13 cellular contexts compared by ENCODE assay signal in the genomic region with DNA sequence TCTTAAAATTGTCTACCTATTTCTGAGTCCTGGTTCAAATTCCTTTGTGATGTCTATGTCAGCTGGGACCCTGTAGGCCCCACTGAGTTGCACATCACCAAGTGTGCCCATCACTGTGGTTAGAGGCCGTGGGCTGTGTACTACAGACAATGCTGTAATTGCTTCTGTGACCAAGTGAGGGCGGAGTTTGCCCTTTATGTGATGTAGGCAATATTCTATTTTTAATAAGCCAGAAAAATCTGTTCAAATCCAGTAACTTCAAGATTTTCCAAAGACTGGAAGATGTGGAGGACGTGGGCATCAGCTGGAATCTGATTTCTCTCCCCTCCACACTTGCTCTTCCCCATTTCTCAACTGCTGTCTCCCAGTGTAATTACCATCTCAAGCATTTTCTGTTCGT.
DNase-seq lines count a peak whose midpoint lies in the region; ATAC-seq and TF ChIP-seq lines count a peak whose summit lies in the region.
"Had no signal": no experiment of that assay in that cellular context is flagged by ENCODE, and none has a peak within 500 bp of the region (broad histone marks: within the 10 kb centered on the region; RNA-seq: fewer than 3 reads in every experiment).

No MANE protein-coding gene starts in this region.

- peak overlapping the region; percentile 59 to 79 for H3K27ac ChIP-seq in right atrium auricular region
- H3K27ac ChIP-seq in VCaP, result no peak overlapping the region
- peak overlapping the region; percentile 75 for H3K27ac ChIP-seq in mesodermal cell (ENCODE audit: low read depth, low read length, severe bottlenecking)
- peak overlapping the region; percentile 83 to 92 for H3K27ac ChIP-seq in uterus
- H3K27ac ChIP-seq in dorsolateral prefrontal cortex, result peak overlapping the region in 13 of 59 donors; percentile 3 to 70 (median 43)
- H3K27ac ChIP-seq in ascending aorta, result no peak overlapping the region
- H3K27ac ChIP-seq: BLaER1 treated with 17β-estradiol and CSF1 and Interleukin-3, amounts not matched to agents 10 nM and 100 nM had no signal

- H3K36me3 ChIP-seq in right atrium auricular region (no peaks in the 10 kb centered on the region), mesodermal cell (ENCODE audit: control insufficient read depth, insufficient read depth, low read length) (no peaks in the 10 kb centered on the region), uterus (no peaks in the 10 kb centered on the region), ascending aorta (no peaks in the 10 kb centered on the region)

- 90 to 95% methylated on average over 1 to 2 of the region's 4 CpGs for whole genome bisulfite sequencing in mesodermal cell (ENCODE audit: insufficient coverage in 2 of 2), 2 experiments

- intact Hi-C loops in left cardiac atrium (cut with DNase I), result no loop called here
- intact Hi-C loops in uterus (cut with DNase I; ENCODE audit: low total_unique reads), result no loop called here
- intact Hi-C loops in dorsolateral prefrontal cortex (cut with DNase I), result no loop called here
- intact Hi-C loops in ascending aorta (cut with DNase I), result loop anchor here (5.0 kb wide), 1 partner anchor 52 kb away; no protein-coding TSS in a partner anchor

- TF ChIP-seq POLR2A in uterus (IDR thresholded peaks at IDR 0.05), result no peak

- H3K9me3 ChIP-seq in right atrium auricular region (no peaks in the 10 kb centered on the region), mesodermal cell (ENCODE audit: control insufficient read depth, low read length) (no peaks in the 10 kb centered on the region), uterus (no peaks in the 10 kb centered on the region), ascending aorta (no peaks in the 10 kb centered on the region)
- H3K9me3 ChIP-seq: BLaER1 treated with 17β-estradiol and CSF1 and Interleukin-3, amounts not matched to agents 10 nM and 100 nM had no signal

- no peaks in the 10 kb centered on the region for H3K27me3 ChIP-seq in right atrium auricular region
- no peaks in the 10 kb centered on the region for H3K27me3 ChIP-seq in uterus
- no peaks in the 10 kb centered on the region for H3K27me3 ChIP-seq in dorsolateral prefrontal cortex
- H3K27me3 ChIP-seq in ascending aorta, result no peaks in the 10 kb centered on the region
- H3K27me3 ChIP-seq: BLaER1 treated with 17β-estradiol and CSF1 and Interleukin-3, amounts not matched to agents 10 nM and 100 nM had no signal

- DNase-seq in right atrium auricular region (ENCODE audit: low spot score) (no peak), left cardiac atrium (no peak), uterus (no peak), dorsolateral prefrontal cortex (no peak), ascending aorta (ENCODE audit: low spot score in 2 of 2) (no peak)
- no peak for DNase-seq in activated CD8-positive, alpha-beta memory T cell treated with anti-CD3 and anti-CD28 coated beads for 24 hours
- DNase-seq: activated CD8-positive, alpha-beta memory T cell treated with anti-CD3 and anti-CD28 coated beads, Interleukin-2, amount 10 ng/mL, durations not matched to agents 7 days and 5 days; activated naive CD8-positive, alpha-beta T cell treated with anti-CD3 and anti-CD28 coated beads for 36 hours; effector memory CD4-positive, alpha-beta T cell; NCI-H1417 treated with DMSO at 0.1 percent for 48 hours had no signal

- TF ChIP-seq CTCF in right atrium auricular region (IDR thresholded peaks at IDR 0.05) (peak in 1 of 2 donors; percentile 31), VCaP (conservative IDR thresholded peaks at IDR 0.05) (0 out of 2 replicates have a peak, but pooled peaks have one; percentile 11), uterus (IDR thresholded peaks at IDR 0.05) (no peak), dorsolateral prefrontal cortex (IDR thresholded peaks at IDR 0.05 in 54 of 56, conservative IDR thresholded peaks at IDR 0.05 in 2 of 56; ENCODE audit: low read depth in 1 of 56, partially characterized antibody in 56 of 56) (peak in 4 of 56 donors; percentile 6 to 15 (median 14)), ascending aorta (IDR thresholded peaks at IDR 0.05) (no peak)

- peaks cover 0 to 55% of the 10 kb centered on the region in 2 donors for H3K4me1 ChIP-seq in right atrium auricular region
- H3K4me1 ChIP-seq in mesodermal cell (ENCODE audit: control insufficient read depth, insufficient read depth, low read length, poor library complexity, severe bottlenecking), result peaks cover 71% of the 10 kb centered on the region
- peaks cover 10 to 38% of the 10 kb centered on the region in 2 donors for H3K4me1 ChIP-seq in uterus
- peaks cover 0 to 32% of the 10 kb centered on the region in 2 donors for H3K4me1 ChIP-seq in ascending aorta

- ATAC-seq in left cardiac atrium, result no peak
- ATAC-seq: activated CD8-positive, alpha-beta memory T cell treated with anti-CD3 and anti-CD28 coated beads, Interleukin-2, amount 10 ng/mL, durations not matched to agents 7 days and 5 days had no signal

- no peak overlapping the region for H3K4me3 ChIP-seq in right atrium auricular region
- H3K4me3 ChIP-seq in mesodermal cell (ENCODE audit: extremely low read depth, insufficient read depth, low read length, poor library complexity, severe bottlenecking), result no peak overlapping the region
- no peak overlapping the region for H3K4me3 ChIP-seq in uterus
- no peak overlapping the region for H3K4me3 ChIP-seq in dorsolateral prefrontal cortex
- no peak overlapping the region for H3K4me3 ChIP-seq in ascending aorta
- H3K4me3 ChIP-seq: BLaER1 treated with 17β-estradiol and CSF1 and Interleukin-3, amounts not matched to agents 10 nM and 100 nM had no signal

Comparison
In these comparisons a context has a peak if more than half of its experiments do, and no peak if none do; other contexts are left out.
1. H3K27ac ChIP-seq: peak in right atrium auricular region (2 of 2), mesodermal cell (single experiment) and uterus (2 of 2); none in VCaP (single experiment) and ascending aorta (0 of 2).